Comparison of ENCODE assay signal across 2 cellular contexts in the genomic region with DNA sequence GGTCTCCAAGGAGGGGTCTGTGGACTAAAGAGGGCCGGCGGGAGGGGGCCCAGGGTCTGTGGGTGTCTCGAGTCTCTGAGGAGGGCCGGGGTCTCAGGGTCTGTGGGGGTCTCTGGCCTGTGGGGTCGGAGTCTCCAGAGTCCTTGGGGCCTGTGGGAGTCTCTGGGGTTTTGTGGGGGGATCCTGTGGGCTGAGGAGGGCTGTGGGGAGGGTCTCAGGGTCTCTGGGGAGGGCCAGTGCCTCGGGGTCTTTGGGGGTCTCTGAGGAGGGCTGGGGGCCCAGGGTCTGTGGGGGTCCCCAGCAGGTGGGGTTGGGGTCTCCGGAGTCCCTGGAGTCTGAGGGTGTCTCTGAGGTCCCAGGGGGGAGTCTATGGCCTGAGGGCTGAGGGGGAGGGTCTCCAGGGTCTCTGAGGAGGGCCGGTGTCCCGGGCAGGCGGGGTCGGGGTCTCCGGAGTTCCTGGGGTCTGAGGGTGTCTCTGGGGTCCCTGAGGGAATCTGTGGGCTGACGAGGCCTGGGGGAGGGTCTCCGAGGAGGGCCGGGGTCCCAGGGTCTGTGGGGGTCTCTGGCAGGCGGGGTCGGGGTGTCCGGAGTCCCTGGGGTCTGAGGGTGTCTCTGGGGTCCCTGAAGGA.
TF ChIP-seq lines count a peak whose summit lies in the region.

No MANE protein-coding gene starts in this region.

TF ChIP-seq in SK-N-SH, 30 proteins besides CTCF, POLR2A, EP300 and RAD21 (continued from another document):
- TF ChIP-seq, protein P1, sequence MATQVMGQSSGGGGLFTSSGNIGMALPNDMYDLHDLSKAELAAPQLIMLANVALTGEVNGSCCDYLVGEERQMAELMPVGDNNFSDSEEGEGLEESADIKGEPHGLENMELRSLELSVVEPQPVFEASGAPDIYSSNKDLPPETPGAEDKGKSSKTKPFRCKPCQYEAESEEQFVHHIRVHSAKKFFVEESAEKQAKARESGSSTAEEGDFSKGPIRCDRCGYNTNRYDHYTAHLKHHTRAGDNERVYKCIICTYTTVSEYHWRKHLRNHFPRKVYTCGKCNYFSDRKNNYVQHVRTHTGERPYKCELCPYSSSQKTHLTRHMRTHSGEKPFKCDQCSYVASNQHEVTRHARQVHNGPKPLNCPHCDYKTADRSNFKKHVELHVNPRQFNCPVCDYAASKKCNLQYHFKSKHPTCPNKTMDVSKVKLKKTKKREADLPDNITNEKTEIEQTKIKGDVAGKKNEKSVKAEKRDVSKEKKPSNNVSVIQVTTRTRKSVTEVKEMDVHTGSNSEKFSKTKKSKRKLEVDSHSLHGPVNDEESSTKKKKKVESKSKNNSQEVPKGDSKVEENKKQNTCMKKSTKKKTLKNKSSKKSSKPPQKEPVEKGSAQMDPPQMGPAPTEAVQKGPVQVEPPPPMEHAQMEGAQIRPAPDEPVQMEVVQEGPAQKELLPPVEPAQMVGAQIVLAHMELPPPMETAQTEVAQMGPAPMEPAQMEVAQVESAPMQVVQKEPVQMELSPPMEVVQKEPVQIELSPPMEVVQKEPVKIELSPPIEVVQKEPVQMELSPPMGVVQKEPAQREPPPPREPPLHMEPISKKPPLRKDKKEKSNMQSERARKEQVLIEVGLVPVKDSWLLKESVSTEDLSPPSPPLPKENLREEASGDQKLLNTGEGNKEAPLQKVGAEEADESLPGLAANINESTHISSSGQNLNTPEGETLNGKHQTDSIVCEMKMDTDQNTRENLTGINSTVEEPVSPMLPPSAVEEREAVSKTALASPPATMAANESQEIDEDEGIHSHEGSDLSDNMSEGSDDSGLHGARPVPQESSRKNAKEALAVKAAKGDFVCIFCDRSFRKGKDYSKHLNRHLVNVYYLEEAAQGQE (IDR thresholded peaks at IDR 0.05; ENCODE audit: low read depth, low read length) = no peak
- TF ChIP-seq JUND (IDR thresholded peaks at IDR 0.05) = no peak
- no peak for TF ChIP-seq RFX5 (IDR thresholded peaks at IDR 0.05; ENCODE audit: low read length)
- TF ChIP-seq, protein P2, sequence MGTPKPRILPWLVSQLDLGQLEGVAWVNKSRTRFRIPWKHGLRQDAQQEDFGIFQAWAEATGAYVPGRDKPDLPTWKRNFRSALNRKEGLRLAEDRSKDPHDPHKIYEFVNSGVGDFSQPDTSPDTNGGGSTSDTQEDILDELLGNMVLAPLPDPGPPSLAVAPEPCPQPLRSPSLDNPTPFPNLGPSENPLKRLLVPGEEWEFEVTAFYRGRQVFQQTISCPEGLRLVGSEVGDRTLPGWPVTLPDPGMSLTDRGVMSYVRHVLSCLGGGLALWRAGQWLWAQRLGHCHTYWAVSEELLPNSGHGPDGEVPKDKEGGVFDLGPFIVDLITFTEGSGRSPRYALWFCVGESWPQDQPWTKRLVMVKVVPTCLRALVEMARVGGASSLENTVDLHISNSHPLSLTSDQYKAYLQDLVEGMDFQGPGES (IDR thresholded peaks at IDR 0.05; ENCODE audit: low read depth, low read length) = no peak
- no peak for TF ChIP-seq MXI1 (IDR thresholded peaks at IDR 0.05; ENCODE audit: low read depth, low read length)
- TF ChIP-seq, protein P3, sequence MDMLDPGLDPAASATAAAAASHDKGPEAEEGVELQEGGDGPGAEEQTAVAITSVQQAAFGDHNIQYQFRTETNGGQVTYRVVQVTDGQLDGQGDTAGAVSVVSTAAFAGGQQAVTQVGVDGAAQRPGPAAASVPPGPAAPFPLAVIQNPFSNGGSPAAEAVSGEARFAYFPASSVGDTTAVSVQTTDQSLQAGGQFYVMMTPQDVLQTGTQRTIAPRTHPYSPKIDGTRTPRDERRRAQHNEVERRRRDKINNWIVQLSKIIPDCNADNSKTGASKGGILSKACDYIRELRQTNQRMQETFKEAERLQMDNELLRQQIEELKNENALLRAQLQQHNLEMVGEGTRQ (IDR thresholded peaks at IDR 0.05; ENCODE audit: borderline replicate concordance, low read depth, low read length) = no peak
- TF ChIP-seq NRF1 (IDR thresholded peaks at IDR 0.05; ENCODE audit: low read depth, low read length) = no peak
- TF ChIP-seq FOXM1 (IDR thresholded peaks at IDR 0.05; ENCODE audit: low read depth) = no peak
- TF ChIP-seq EZH2phosphoT487 (IDR thresholded peaks at IDR 0.05; ENCODE audit: borderline replicate concordance, low read depth) = no peak
- no peak for TF ChIP-seq GABPA (IDR thresholded peaks at IDR 0.05; ENCODE audit: low read depth)

TF ChIP-seq in SK-N-SH treated with all-trans-retinoic acid at 6 μM for 48 hours, 23 proteins besides CTCF, POLR2A, EP300 and RAD21 (continued from another document):
- TF ChIP-seq, protein P4, sequence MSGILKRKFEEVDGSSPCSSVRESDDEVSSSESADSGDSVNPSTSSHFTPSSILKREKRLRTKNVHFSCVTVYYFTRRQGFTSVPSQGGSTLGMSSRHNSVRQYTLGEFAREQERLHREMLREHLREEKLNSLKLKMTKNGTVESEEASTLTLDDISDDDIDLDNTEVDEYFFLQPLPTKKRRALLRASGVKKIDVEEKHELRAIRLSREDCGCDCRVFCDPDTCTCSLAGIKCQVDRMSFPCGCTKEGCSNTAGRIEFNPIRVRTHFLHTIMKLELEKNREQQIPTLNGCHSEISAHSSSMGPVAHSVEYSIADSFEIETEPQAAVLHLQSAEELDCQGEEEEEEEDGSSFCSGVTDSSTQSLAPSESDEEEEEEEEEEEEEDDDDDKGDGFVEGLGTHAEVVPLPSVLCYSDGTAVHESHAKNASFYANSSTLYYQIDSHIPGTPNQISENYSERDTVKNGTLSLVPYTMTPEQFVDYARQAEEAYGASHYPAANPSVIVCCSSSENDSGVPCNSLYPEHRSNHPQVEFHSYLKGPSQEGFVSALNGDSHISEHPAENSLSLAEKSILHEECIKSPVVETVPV (CRISPR knock-in tag; IDR thresholded peaks at IDR 0.05) = no peak
- TF ChIP-seq, protein P5, sequence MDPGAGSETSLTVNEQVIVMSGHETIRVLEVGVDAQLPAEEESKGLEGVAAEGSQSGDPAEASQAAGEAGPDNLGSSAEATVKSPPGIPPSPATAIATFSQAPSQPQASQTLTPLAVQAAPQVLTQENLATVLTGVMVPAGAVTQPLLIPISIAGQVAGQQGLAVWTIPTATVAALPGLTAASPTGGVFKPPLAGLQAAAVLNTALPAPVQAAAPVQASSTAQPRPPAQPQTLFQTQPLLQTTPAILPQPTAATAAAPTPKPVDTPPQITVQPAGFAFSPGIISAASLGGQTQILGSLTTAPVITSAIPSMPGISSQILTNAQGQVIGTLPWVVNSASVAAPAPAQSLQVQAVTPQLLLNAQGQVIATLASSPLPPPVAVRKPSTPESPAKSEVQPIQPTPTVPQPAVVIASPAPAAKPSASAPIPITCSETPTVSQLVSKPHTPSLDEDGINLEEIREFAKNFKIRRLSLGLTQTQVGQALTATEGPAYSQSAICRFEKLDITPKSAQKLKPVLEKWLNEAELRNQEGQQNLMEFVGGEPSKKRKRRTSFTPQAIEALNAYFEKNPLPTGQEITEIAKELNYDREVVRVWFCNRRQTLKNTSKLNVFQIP (CRISPR knock-in tag; IDR thresholded peaks at IDR 0.05; ENCODE audit: borderline replicate concordance, low read depth) = no peak
- TF ChIP-seq, protein P6, sequence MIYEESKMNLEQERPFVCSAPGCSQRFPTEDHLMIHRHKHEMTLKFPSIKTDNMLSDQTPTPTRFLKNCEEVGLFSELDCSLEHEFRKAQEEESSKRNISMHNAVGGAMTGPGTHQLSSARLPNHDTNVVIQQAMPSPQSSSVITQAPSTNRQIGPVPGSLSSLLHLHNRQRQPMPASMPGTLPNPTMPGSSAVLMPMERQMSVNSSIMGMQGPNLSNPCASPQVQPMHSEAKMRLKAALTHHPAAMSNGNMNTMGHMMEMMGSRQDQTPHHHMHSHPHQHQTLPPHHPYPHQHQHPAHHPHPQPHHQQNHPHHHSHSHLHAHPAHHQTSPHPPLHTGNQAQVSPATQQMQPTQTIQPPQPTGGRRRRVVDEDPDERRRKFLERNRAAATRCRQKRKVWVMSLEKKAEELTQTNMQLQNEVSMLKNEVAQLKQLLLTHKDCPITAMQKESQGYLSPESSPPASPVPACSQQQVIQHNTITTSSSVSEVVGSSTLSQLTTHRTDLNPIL (CRISPR knock-in tag; IDR thresholded peaks at IDR 0.05; ENCODE audit: low read depth) = no peak
- TF ChIP-seq ZNF565 (CRISPR knock-in tag; conservative IDR thresholded peaks at IDR 0.05; ENCODE audit: low read depth) (no peak), ZNF70 (CRISPR knock-in tag; IDR thresholded peaks at IDR 0.05) (no peak), GLIS3 (CRISPR knock-in tag; IDR thresholded peaks at IDR 0.05) (no peak), ESRRG (CRISPR knock-in tag; IDR thresholded peaks at IDR 0.05) (no peak), ARNTL (CRISPR knock-in tag; IDR thresholded peaks at IDR 0.05; ENCODE audit: borderline replicate concordance, low read depth) (no peak), RARB (CRISPR knock-in tag; IDR thresholded peaks at IDR 0.05) (no peak), PPARA (CRISPR knock-in tag; IDR thresholded peaks at IDR 0.05; ENCODE audit: borderline replicate concordance) (no peak), ZFP30 (CRISPR knock-in tag; IDR thresholded peaks at IDR 0.05) (no peak), ZFP3 (CRISPR knock-in tag; IDR thresholded peaks at IDR 0.05) (no peak), ZC3H10 (CRISPR knock-in tag; IDR thresholded peaks at IDR 0.05) (no peak), TOX (CRISPR knock-in tag; IDR thresholded peaks at IDR 0.05; ENCODE audit: borderline replicate concordance) (no peak)
- TF ChIP-seq, protein P7, sequence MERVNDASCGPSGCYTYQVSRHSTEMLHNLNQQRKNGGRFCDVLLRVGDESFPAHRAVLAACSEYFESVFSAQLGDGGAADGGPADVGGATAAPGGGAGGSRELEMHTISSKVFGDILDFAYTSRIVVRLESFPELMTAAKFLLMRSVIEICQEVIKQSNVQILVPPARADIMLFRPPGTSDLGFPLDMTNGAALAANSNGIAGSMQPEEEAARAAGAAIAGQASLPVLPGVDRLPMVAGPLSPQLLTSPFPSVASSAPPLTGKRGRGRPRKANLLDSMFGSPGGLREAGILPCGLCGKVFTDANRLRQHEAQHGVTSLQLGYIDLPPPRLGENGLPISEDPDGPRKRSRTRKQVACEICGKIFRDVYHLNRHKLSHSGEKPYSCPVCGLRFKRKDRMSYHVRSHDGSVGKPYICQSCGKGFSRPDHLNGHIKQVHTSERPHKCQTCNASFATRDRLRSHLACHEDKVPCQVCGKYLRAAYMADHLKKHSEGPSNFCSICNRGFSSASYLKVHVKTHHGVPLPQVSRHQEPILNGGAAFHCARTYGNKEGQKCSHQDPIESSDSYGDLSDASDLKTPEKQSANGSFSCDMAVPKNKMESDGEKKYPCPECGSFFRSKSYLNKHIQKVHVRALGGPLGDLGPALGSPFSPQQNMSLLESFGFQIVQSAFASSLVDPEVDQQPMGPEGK (CRISPR knock-in tag; IDR thresholded peaks at IDR 0.05; ENCODE audit: borderline replicate concordance) = no peak
